Comparison of ENCODE assay signal across 18 cellular contexts in genomic region chr6:12395898-12396297, GRCh38.
DNase-seq lines count a peak whose midpoint lies in the region; ATAC-seq, FAIRE-seq and TF ChIP-seq lines count a peak whose summit lies in the region.
"Had no signal": no experiment of that assay in that cellular context is flagged by ENCODE, and none has a peak within 500 bp of the region (broad histone marks: within the 10 kb centered on the region; RNA-seq: fewer than 3 reads in every experiment).

No MANE protein-coding gene starts in this region.

- ATAC-seq in left cardiac atrium (no peak), HG02571 (IDR thresholded peaks at IDR 0.05; ENCODE audit: unreplicated experiment) (no peak)
- ATAC-seq: stimulated activated naive CD8-positive, alpha-beta T cell treated with anti-CD3 and anti-CD28 coated beads, Interleukin-15, amount 100 ng/mL, for 72 hours had no signal

- no peaks in the 10 kb centered on the region for H3K36me3 ChIP-seq in cardiac muscle cell
- H3K36me3 ChIP-seq: Peyer's patch had no signal

- H3K4me1 ChIP-seq in cardiac muscle cell (ENCODE audit: low read depth), result no peaks in the 10 kb centered on the region
- H3K4me1 ChIP-seq: Peyer's patch had no signal

- intact Hi-C loops in left cardiac atrium (cut with DNase I), result no loop called here

- no peaks in the 10 kb centered on the region for H3K9me3 ChIP-seq in cardiac muscle cell (ENCODE audit: low read depth)
- H3K9me3 ChIP-seq: Peyer's patch had no signal

- DNase-seq in cardiac muscle cell (ENCODE audit: low read depth in 1 of 2, low spot score in 1 of 2), result peak in 1 of 2 donors; percentile 57
- DNase-seq in left cardiac atrium, result no peak
- DNase-seq in fibroblast of pulmonary artery (ENCODE audit: low read depth), result peak; percentile 48
- DNase-seq in superior temporal gyrus (ENCODE audit: extremely low spot score), result peak; percentile 26
- no peak for DNase-seq in HTR-8/SVneo (ENCODE audit: insufficient read length, low spot score)
- no peak for DNase-seq in RPMI8226
- DNase-seq: 8988T; activated effector memory CD4-positive, alpha-beta T cell treated with Interleukin-2 at 50 U/mL for 16 hours; aorta; effector CD4-positive, alpha-beta T cell; islet precursor cell; NCI-H1930; NCI-H69; occipital lobe; Peyer's patch; stimulated activated naive CD8-positive, alpha-beta T cell treated with anti-CD3 and anti-CD28 coated beads, Interleukin-15, amount 100 ng/mL, for 72 hours had no signal

- TF ChIP-seq CTCF in cardiac muscle cell (IDR thresholded peaks at IDR 0.05; ENCODE audit: low read depth, low read length), result peak; percentile 40
- TF ChIP-seq CTCF in VCaP (conservative IDR thresholded peaks at IDR 0.05), result peak; percentile 17; the same call in 1 of the 2 replicates
- peak; percentile 40 for TF ChIP-seq CTCF in fibroblast of pulmonary artery (IDR thresholded peaks at IDR 0.05; ENCODE audit: low read length, missing control alignments)

- H3K4me3 ChIP-seq in cardiac muscle cell, result no peak overlapping the region
- no peak overlapping the region for H3K4me3 ChIP-seq in fibroblast of pulmonary artery (replicated peaks; ENCODE audit: low read depth, low read length)
- H3K4me3 ChIP-seq: Peyer's patch had no signal

- no peak overlapping the region for H3K27ac ChIP-seq in cardiac muscle cell
- no peak overlapping the region for H3K27ac ChIP-seq in VCaP
- H3K27ac ChIP-seq: Peyer's patch had no signal

- H3K27me3 ChIP-seq in cardiac muscle cell, result no peaks in the 10 kb centered on the region
- H3K27me3 ChIP-seq: Peyer's patch had no signal

- no peak for FAIRE-seq in HTR-8/SVneo (lab: Jason Lieb, UNC)

Comparison
In these comparisons a context has a peak if more than half of its experiments do, and no peak if none do; other contexts are left out.
1. DNase-seq: peak in fibroblast of pulmonary artery (single experiment) and superior temporal gyrus (single experiment); none in left cardiac atrium (single experiment), HTR-8/SVneo (single experiment) and RPMI8226 (single experiment).
2. Peak in every context shown above with its lines, with median percentiles within 50 percentile points of each other: CTCF ChIP-seq.